ENCODE assay signal across 8 cellular contexts in the genomic region with DNA sequence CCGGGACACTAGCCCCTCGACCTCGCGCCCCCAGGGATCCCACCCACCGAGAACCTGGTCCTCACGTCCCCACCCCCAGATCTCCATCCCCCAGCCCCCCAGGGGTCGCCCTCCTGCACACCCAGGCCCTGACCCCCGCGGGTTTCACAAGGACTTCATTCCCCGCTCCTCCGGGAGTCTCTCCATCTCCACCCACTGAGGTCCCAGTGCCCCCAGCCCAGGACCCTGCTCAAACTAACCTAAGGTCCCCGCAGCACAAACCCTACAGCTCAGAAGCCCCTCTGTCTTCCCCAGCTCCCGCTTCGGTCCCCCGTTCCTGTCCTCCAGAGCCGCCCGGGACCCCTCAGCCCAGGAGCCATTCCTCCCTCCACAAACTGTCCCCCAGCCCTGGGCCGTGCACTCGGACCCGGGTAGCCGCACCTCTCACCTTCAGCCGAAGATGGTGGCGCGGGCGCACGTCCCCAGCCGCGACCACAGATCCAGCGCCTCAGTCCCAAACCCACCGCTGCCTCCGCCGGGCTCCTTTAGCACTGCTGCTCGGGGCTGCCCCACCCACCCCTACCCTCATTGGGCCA. TPM values are rescaled to one million over a fixed set of nuclear protein-coding genes. Genes with fewer than 3 reads are reported as not detected.
A peak's percentile ranks its signal among the peaks of the same experiment; 100 is the strongest.
DNase-seq lines count a peak whose midpoint lies in the region; ATAC-seq, FAIRE-seq and TF ChIP-seq lines count a peak whose summit lies in the region.

Gene MYH10, minus strand, starts transcription at position 499 of the 575 bp plus-strand sequence. CDS start 7,479 bp downstream, outside the sequence.

- no peaks in the 10 kb centered on the region for H3K27me3 Mint-ChIP-seq in Calu3 (ENCODE audit: unreplicated experiment)
- peaks cover 27 to 65% (median 50%) of the 10 kb centered on the region in 5 donors for H3K27me3 Mint-ChIP-seq in naive thymus-derived CD4-positive, alpha-beta T cell

- BruUV-seq in Calu3 (replicated peaks; lab: Mats Ljungman, UMichigan) = no TSS peak
- BruUV-seq in PC-3 (replicated peaks; lab: Mats Ljungman, UMichigan) = no TSS peak
- BruUV-seq in endothelial cell of umbilical vein (replicated peaks; lab: Mats Ljungman, UMichigan) = no TSS peak

- intact Hi-C loops in Calu3 (cut with micrococcal nuclease; ENCODE audit: unreplicated experiment) (no loop called here), PC-3 (cut with micrococcal nuclease) (loop anchor here (10.0 kb wide), 1 partner anchor 56 kb away; no protein-coding TSS in a partner anchor), endothelial cell of umbilical vein (cut with micrococcal nuclease) (loop anchor here (1.0 to 10.0 kb wide), 2 partner anchors 51 to 196 kb away; partner anchors contain the start of gene NDEL1)
- intact Hi-C loops in naive thymus-derived CD4-positive, alpha-beta T cell (cut with micrococcal nuclease) = loop anchor here (2.0 to 10.0 kb wide), 6 partner anchors 110 to 374 kb away; partner anchors contain the start of genes NDEL1 (in 1 of the 2) and RPL26 (in 1 of the 2)

- H4K20me1 ChIP-seq in PC-3 (ENCODE audit: low read length) = no peaks in the 10 kb centered on the region
- H4K20me1 ChIP-seq in endothelial cell of umbilical vein (replicated peaks; ENCODE audit: control insufficient read depth, extremely low read depth, insufficient read depth, low read length) = peaks cover 3% of the 10 kb centered on the region

- H3K36me3 ChIP-seq in PC-3 (ENCODE audit: low read depth, low read length) = no peaks in the 10 kb centered on the region
- H3K36me3 ChIP-seq in endothelial cell of umbilical vein (ENCODE audit: control insufficient read depth in 2 of 2, extremely low read depth in 1 of 2, insufficient read depth in 2 of 2, low read length in 2 of 2) = no peaks in the 10 kb centered on the region
- H3K36me3 ChIP-seq in naive thymus-derived CD4-positive, alpha-beta T cell (ENCODE audit: control insufficient read depth in 2 of 3, insufficient read depth in 3 of 3, low read length in 3 of 3) = no peaks in the 10 kb centered on the region

- H3K4me1 ChIP-seq in PC-3 (ENCODE audit: insufficient read depth, low read length) = peaks cover 11% of the 10 kb centered on the region
- peaks cover 15% of the 10 kb centered on the region for H3K4me1 ChIP-seq in endothelial cell of umbilical vein (ENCODE audit: control insufficient read depth, extremely low read depth, insufficient read depth, low read length)
- peaks cover 5% of the 10 kb centered on the region in 2 donors for H3K4me1 ChIP-seq in naive thymus-derived CD4-positive, alpha-beta T cell (ENCODE audit: control insufficient read depth in 2 of 2, insufficient read depth in 2 of 2, low read length in 2 of 2)

- no peaks in the 10 kb centered on the region for H3K9me1 ChIP-seq in endothelial cell of umbilical vein (replicated peaks; ENCODE audit: control insufficient read depth, extremely low read depth, insufficient read depth, low read length)

- H3K4me3 Mint-ChIP-seq in Calu3 (ENCODE audit: low read depth, unreplicated experiment) = peak within 1 kb of the TSS; percentile 96
- peak within 1 kb of the TSS; percentile 91 to 100 (median 99) for H3K4me3 Mint-ChIP-seq in naive thymus-derived CD4-positive, alpha-beta T cell

- no peak for TF ChIP-seq CTCF in Calu3 (IDR thresholded peaks at IDR 0.05; ENCODE audit: unreplicated experiment)
- TF ChIP-seq CTCF in PC-3 (conservative IDR thresholded peaks at IDR 0.05; ENCODE audit: low read depth, low read length) = no peak
- TF ChIP-seq CTCF in endothelial cell of umbilical vein (IDR thresholded peaks at IDR 0.05; ENCODE audit: extremely low read depth in 1 of 2, insufficient read depth in 1 of 2, low read depth in 1 of 2, low read length in 2 of 2) = peak in 1 of 2 donors; percentile 27

- H3K27me3 ChIP-seq in PC-3 (ENCODE audit: low read length) (no peaks in the 10 kb centered on the region), endothelial cell of umbilical vein (ENCODE audit: control insufficient read depth in 2 of 2, insufficient read depth in 2 of 2, low read length in 2 of 2) (peaks cover 0 to 5% of the 10 kb centered on the region in 2 experiments)
- peaks cover 3 to 4% of the 10 kb centered on the region in 2 donors for H3K27me3 ChIP-seq in naive thymus-derived CD4-positive, alpha-beta T cell (ENCODE audit: control insufficient read depth in 2 of 2, insufficient read depth in 2 of 2, low read length in 2 of 2)

- H3K27ac Mint-ChIP-seq in Calu3 (ENCODE audit: unreplicated experiment) = peak within 1 kb of the TSS; percentile 85
- H3K27ac Mint-ChIP-seq in naive thymus-derived CD4-positive, alpha-beta T cell = peak within 1 kb of the TSS in 7 of 9 donors; percentile 35 to 95 (median 80)

- H3K4me2 ChIP-seq in PC-3 (ENCODE audit: low read length) = peak within 1 kb of the TSS; percentile 97
- H3K4me2 ChIP-seq in endothelial cell of umbilical vein (ENCODE audit: insufficient read depth, low read length) = peak within 1 kb of the TSS; percentile 87

- H2AFZ ChIP-seq in PC-3 (ENCODE audit: low read length) (peak within 1 kb of the TSS; percentile 98), endothelial cell of umbilical vein (ENCODE audit: low read depth, low read length) (peak within 1 kb of the TSS; percentile 96)

- FAIRE-seq in endothelial cell of umbilical vein (lab: Jason Lieb, UNC) = no peak

- CTCF ChIA-PET in Calu3 (lab: Charles Lee) (interaction anchor here (0.5 to 0.7 kb wide), 3 partner anchors 101 to 1441 kb away, joined by 3 to 7 read pairs (median 4); no protein-coding TSS in a partner anchor), PC-3 (lab: Charles Lee) (interaction anchor here (1.0 to 1.1 kb wide), 2 partner anchors 28 to 116 kb away, joined by 3 to 11 read pairs; no protein-coding TSS in a partner anchor), endothelial cell of umbilical vein (lab: Charles Lee) (interaction anchor here (0.6 to 1.4 kb wide), 7 partner anchors 11 to 193 kb away, joined by 3 to 8 read pairs (median 3); no protein-coding TSS in a partner anchor)
- CTCF ChIA-PET in naive thymus-derived CD4-positive, alpha-beta T cell (lab: Charles Lee) = interaction anchor here (0.6 to 0.9 kb wide), 2 partner anchors 386 to 1584 kb away, joined by 3 read pairs; no protein-coding TSS in a partner anchor

- peak within 1 kb of the TSS; percentile 54 for H3K27ac ChIP-seq in PC-3 (ENCODE audit: low read length)
- peak within 1 kb of the TSS; percentile 48 for H3K27ac ChIP-seq in endothelial cell of umbilical vein (ENCODE audit: insufficient read depth, low read depth, low read length)
- peak within 1 kb of the TSS; percentile 66 for H3K27ac ChIP-seq in naive thymus-derived CD4-positive, alpha-beta T cell (ENCODE audit: low read depth, low read length)

- TF ChIP-seq POLR2A in endothelial cell of umbilical vein (IDR thresholded peaks at IDR 0.05; ENCODE audit: low read depth, low read length) = peak; percentile 53

- H3K4me3 ChIP-seq in PC-3 (ENCODE audit: low read length) (peak within 1 kb of the TSS; percentile 91), endothelial cell of umbilical vein (replicated peaks in 1 of 3; ENCODE audit: insufficient read depth in 1 of 3, low read depth in 1 of 3, low read length in 3 of 3) (peak within 1 kb of the TSS; percentile 77 to 99 (median 98))
- H3K4me3 ChIP-seq in naive thymus-derived CD4-positive, alpha-beta T cell (ENCODE audit: low read length) = peak within 1 kb of the TSS; percentile 64

- H3K4me1 Mint-ChIP-seq in Calu3 (ENCODE audit: low read depth, unreplicated experiment) = peaks cover 10% of the 10 kb centered on the region
- peaks cover 0 to 18% (median 13%) of the 10 kb centered on the region in 7 donors for H3K4me1 Mint-ChIP-seq in naive thymus-derived CD4-positive, alpha-beta T cell

- POLR2A ChIA-PET in PC-3 (lab: Charles Lee; ENCODE audit: unreplicated experiment) = no interaction called here
- POLR2A ChIA-PET in endothelial cell of umbilical vein (lab: Charles Lee) = interaction anchor here (0.6 to 1.2 kb wide), 3 partner anchors 22 to 126 kb away, joined by 3 to 4 read pairs (median 3); no protein-coding TSS in a partner anchor
- POLR2A ChIA-PET in naive thymus-derived CD4-positive, alpha-beta T cell (lab: Charles Lee) = no interaction called here

- peaks cover 27% of the 10 kb centered on the region for H3K36me3 Mint-ChIP-seq in Calu3 (ENCODE audit: insufficient read depth, unreplicated experiment)
- no peaks in the 10 kb centered on the region for H3K36me3 Mint-ChIP-seq in naive thymus-derived CD4-positive, alpha-beta T cell

- H3K9ac ChIP-seq in PC-3 (ENCODE audit: low read length) (peak within 1 kb of the TSS; percentile 80), endothelial cell of umbilical vein (replicated peaks; ENCODE audit: extremely low read depth, insufficient read depth, low read length) (peak within 1 kb of the TSS; percentile 76)

- no peaks in the 10 kb centered on the region for H3F3A ChIP-seq in PC-3 (ENCODE audit: low read length, unreplicated experiment)

- H3K79me2 ChIP-seq in PC-3 (ENCODE audit: low read length) (peaks cover 29% of the 10 kb centered on the region), endothelial cell of umbilical vein (ENCODE audit: control insufficient read depth, insufficient read depth, low read length) (peaks cover 33% of the 10 kb centered on the region)

- H3K9me3 ChIP-seq in PC-3 (ENCODE audit: low read length) (no peaks in the 10 kb centered on the region), endothelial cell of umbilical vein (replicated peaks; ENCODE audit: control insufficient read depth, insufficient read depth, low read length) (no peaks in the 10 kb centered on the region)
- no peaks in the 10 kb centered on the region for H3K9me3 ChIP-seq in naive thymus-derived CD4-positive, alpha-beta T cell (ENCODE audit: control insufficient read depth in 2 of 3, low read length in 3 of 3)

- dilution Hi-C loops in endothelial cell of umbilical vein (cut with MboI; ENCODE audit: extremely low pct_ligation_motif_present, low sequenced_read_pairs) = no loop called here

- no peak for DNase-seq in Calu3
- DNase-seq in PC-3 = no peak
- no peak for DNase-seq in endothelial cell of umbilical vein (ENCODE audit: low read depth, low spot score)
- peak in 3 of 9 donors; percentile 3 to 11 (median 5) for DNase-seq in naive thymus-derived CD4-positive, alpha-beta T cell
- DNase-seq in GOT3 (lab: John Stamatoyannopoulos, UW) = no peak
- DNase-seq in NCI-H128 (lab: John Stamatoyannopoulos, UW; ENCODE audit: unreplicated experiment) = no peak

- no peaks in the 10 kb centered on the region for H3K9me3 Mint-ChIP-seq in Calu3 (ENCODE audit: low read depth, unreplicated experiment)
- H3K9me3 Mint-ChIP-seq in naive thymus-derived CD4-positive, alpha-beta T cell = no peaks in the 10 kb centered on the region

- ATAC-seq in PC-3 (no peak), HG03520 (IDR thresholded peaks at IDR 0.05; ENCODE audit: unreplicated experiment) (no peak), HG02798 (IDR thresholded peaks at IDR 0.05; ENCODE audit: poor library complexity, unreplicated experiment) (no peak)
- ATAC-seq in naive thymus-derived CD4-positive, alpha-beta T cell = no peak

- H3K9me2 ChIP-seq in PC-3 (replicated peaks; ENCODE audit: low read length) = no peaks in the 10 kb centered on the region

RNA-seq across cellular contexts. Expression of gene MYH10, which starts in this region (rescaled TPM):
- 31.2 and 37.0 TPM in 2 replicates for total RNA-seq in Calu3 (2022)
- 32.7 and 44.6 TPM in 2 replicates for total RNA-seq in PC-3 (2014; rRNA removed)
- total RNA-seq in endothelial cell of umbilical vein = 195 and 232 TPM in 2 replicates
- 60.5 and 73.4 TPM in 2 replicates for polyA plus RNA-seq in endothelial cell of umbilical vein
- polyA plus RNA-seq in endothelial cell of umbilical vein (2011; cell fraction: cytosol; rRNA removed) = 80.9 and 84.8 TPM in 2 replicates
- polyA plus RNA-seq in endothelial cell of umbilical vein (2011; cell fraction: nucleus; rRNA removed) = 190 and 203 TPM in 2 replicates
- polyA plus RNA-seq in endothelial cell of umbilical vein (2012) = 92.8 and 104 TPM in 2 replicates
- 271 and 291 TPM in 2 replicates for polyA minus RNA-seq in endothelial cell of umbilical vein
- polyA minus RNA-seq in endothelial cell of umbilical vein (2011; cell fraction: cytosol; rRNA and poly(A)+ RNA removed) = 9.3 TPM
- 239 and 303 TPM in 2 replicates for polyA minus RNA-seq in endothelial cell of umbilical vein (2011; cell fraction: nucleus; rRNA and poly(A)+ RNA removed)
- total RNA-seq in naive thymus-derived CD4-positive, alpha-beta T cell = 1 to 10 TPM in 4 of 5 experiments, under 1 TPM in 1; 0.85 to 10.0 (median 2.0) TPM
- polyA plus RNA-seq in naive thymus-derived CD4-positive, alpha-beta T cell = 1 to 10 TPM; 1.5 to 2.3 TPM

Comparison
In these comparisons a context has a peak if more than half of its experiments do, and no peak if none do; other contexts are left out.
1. RNA of gene MYH10 (polyA plus RNA-seq): 60.5 to 203 TPM in endothelial cell of umbilical vein; 1.5 to 2.3 TPM in naive thymus-derived CD4-positive, alpha-beta T cell; every median in the first group is over 10 times any median in the second.
2. Peak in every context shown above with its lines, with median percentiles within 50 percentile points of each other: H3K27ac ChIP-seq and H3K4me3 ChIP-seq.